1 cellular context compared by ENCODE assay signal in the genomic region with DNA sequence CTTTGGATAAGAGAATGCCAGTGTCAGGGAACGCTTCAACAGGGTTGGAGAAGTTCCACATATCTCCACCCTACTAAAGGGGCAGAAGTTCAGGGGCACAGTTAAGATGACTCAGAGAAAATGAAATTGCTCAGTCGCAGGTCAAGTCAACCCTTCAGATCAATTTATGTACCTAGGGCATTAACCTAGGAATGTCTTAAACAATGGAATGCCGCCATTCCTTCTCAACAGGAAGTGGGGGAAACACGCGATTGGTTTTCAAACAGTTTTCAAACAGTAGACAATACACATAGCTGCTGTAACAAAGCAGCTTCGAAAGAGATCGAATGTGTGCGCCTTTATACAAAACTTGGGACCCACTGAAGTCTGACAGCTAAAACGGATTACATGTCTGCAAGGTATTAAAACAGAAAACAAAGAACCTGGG.
TF ChIP-seq lines count a peak whose summit lies in the region.

No MANE protein-coding gene starts in this region.

TF ChIP-seq in K562, 482 proteins besides CTCF, POLR2A, EP300 and RAD21 (continued from another document and continues in another):
- TF ChIP-seq, protein P1, sequence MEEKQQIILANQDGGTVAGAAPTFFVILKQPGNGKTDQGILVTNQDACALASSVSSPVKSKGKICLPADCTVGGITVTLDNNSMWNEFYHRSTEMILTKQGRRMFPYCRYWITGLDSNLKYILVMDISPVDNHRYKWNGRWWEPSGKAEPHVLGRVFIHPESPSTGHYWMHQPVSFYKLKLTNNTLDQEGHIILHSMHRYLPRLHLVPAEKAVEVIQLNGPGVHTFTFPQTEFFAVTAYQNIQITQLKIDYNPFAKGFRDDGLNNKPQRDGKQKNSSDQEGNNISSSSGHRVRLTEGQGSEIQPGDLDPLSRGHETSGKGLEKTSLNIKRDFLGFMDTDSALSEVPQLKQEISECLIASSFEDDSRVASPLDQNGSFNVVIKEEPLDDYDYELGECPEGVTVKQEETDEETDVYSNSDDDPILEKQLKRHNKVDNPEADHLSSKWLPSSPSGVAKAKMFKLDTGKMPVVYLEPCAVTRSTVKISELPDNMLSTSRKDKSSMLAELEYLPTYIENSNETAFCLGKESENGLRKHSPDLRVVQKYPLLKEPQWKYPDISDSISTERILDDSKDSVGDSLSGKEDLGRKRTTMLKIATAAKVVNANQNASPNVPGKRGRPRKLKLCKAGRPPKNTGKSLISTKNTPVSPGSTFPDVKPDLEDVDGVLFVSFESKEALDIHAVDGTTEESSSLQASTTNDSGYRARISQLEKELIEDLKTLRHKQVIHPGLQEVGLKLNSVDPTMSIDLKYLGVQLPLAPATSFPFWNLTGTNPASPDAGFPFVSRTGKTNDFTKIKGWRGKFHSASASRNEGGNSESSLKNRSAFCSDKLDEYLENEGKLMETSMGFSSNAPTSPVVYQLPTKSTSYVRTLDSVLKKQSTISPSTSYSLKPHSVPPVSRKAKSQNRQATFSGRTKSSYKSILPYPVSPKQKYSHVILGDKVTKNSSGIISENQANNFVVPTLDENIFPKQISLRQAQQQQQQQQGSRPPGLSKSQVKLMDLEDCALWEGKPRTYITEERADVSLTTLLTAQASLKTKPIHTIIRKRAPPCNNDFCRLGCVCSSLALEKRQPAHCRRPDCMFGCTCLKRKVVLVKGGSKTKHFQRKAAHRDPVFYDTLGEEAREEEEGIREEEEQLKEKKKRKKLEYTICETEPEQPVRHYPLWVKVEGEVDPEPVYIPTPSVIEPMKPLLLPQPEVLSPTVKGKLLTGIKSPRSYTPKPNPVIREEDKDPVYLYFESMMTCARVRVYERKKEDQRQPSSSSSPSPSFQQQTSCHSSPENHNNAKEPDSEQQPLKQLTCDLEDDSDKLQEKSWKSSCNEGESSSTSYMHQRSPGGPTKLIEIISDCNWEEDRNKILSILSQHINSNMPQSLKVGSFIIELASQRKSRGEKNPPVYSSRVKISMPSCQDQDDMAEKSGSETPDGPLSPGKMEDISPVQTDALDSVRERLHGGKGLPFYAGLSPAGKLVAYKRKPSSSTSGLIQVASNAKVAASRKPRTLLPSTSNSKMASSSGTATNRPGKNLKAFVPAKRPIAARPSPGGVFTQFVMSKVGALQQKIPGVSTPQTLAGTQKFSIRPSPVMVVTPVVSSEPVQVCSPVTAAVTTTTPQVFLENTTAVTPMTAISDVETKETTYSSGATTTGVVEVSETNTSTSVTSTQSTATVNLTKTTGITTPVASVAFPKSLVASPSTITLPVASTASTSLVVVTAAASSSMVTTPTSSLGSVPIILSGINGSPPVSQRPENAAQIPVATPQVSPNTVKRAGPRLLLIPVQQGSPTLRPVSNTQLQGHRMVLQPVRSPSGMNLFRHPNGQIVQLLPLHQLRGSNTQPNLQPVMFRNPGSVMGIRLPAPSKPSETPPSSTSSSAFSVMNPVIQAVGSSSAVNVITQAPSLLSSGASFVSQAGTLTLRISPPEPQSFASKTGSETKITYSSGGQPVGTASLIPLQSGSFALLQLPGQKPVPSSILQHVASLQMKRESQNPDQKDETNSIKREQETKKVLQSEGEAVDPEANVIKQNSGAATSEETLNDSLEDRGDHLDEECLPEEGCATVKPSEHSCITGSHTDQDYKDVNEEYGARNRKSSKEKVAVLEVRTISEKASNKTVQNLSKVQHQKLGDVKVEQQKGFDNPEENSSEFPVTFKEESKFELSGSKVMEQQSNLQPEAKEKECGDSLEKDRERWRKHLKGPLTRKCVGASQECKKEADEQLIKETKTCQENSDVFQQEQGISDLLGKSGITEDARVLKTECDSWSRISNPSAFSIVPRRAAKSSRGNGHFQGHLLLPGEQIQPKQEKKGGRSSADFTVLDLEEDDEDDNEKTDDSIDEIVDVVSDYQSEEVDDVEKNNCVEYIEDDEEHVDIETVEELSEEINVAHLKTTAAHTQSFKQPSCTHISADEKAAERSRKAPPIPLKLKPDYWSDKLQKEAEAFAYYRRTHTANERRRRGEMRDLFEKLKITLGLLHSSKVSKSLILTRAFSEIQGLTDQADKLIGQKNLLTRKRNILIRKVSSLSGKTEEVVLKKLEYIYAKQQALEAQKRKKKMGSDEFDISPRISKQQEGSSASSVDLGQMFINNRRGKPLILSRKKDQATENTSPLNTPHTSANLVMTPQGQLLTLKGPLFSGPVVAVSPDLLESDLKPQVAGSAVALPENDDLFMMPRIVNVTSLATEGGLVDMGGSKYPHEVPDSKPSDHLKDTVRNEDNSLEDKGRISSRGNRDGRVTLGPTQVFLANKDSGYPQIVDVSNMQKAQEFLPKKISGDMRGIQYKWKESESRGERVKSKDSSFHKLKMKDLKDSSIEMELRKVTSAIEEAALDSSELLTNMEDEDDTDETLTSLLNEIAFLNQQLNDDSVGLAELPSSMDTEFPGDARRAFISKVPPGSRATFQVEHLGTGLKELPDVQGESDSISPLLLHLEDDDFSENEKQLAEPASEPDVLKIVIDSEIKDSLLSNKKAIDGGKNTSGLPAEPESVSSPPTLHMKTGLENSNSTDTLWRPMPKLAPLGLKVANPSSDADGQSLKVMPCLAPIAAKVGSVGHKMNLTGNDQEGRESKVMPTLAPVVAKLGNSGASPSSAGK (IDR thresholded peaks at IDR 0.05), result no peak
- TF ChIP-seq BRD4 (IDR thresholded peaks at IDR 0.05) (0 out of 2 replicates have a peak, but pooled peaks have one; percentile 47), CBFB (CRISPR knock-in tag; IDR thresholded peaks at IDR 0.05) (no peak), NELFE (IDR thresholded peaks at IDR 0.05; ENCODE audit: insufficient read depth, insufficient read length) (no peak), SNIP1 (IDR thresholded peaks at IDR 0.05; ENCODE audit: low read depth) (no peak), MBD2 (IDR thresholded peaks at IDR 0.05; ENCODE audit: borderline replicate concordance, low read depth) (0 out of 2 replicates have a peak, but pooled peaks have one; percentile 15), SMC3 (conservative IDR thresholded peaks at IDR 0.05; ENCODE audit: insufficient read depth, low read depth, low read length) (no peak), CCAR2 (IDR thresholded peaks at IDR 0.05; ENCODE audit: low read depth, low read length) (no peak), TAF7 (tag; IDR thresholded peaks at IDR 0.05) (0 out of 2 replicates have a peak, but pooled peaks have one; percentile 18), HMGN3 (IDR thresholded peaks at IDR 0.05; ENCODE audit: borderline replicate concordance, extremely low read depth, insufficient read length, low read depth, low read length) (no peak), ETV1 (tag; conservative IDR thresholded peaks at IDR 0.05; ENCODE audit: low read depth) (peak; percentile 27; the same call in 1 of the 2 replicates), NRF1 (conservative IDR thresholded peaks at IDR 0.05 in 1 of 2, IDR thresholded peaks at IDR 0.05 in 1 of 2) (no peak), SAFB (IDR thresholded peaks at IDR 0.05; ENCODE audit: borderline replicate concordance, low read depth, low read length) (no peak), SMARCA5 (IDR thresholded peaks at IDR 0.05) (no peak), XRCC5 (IDR thresholded peaks at IDR 0.05; ENCODE audit: low read depth, low read length) (no peak), ILK (tag; IDR thresholded peaks at IDR 0.05; ENCODE audit: borderline replicate concordance, low read depth) (no peak), ZNF592 (IDR thresholded peaks at IDR 0.05) (0 out of 2 replicates have a peak, but pooled peaks have one; percentile 23), NFRKB (IDR thresholded peaks at IDR 0.05; ENCODE audit: low read depth) (no peak), TBL1XR1 (IDR thresholded peaks at IDR 0.05; ENCODE audit: low read length in 2 of 2) (no peak), TARDBP (IDR thresholded peaks at IDR 0.05) (no peak), JUND (IDR thresholded peaks at IDR 0.05; ENCODE audit: borderline replicate concordance, low read depth, low read length) (0 out of 2 replicates have a peak, but pooled peaks have one; percentile 21), JUND (tag; IDR thresholded peaks at IDR 0.05; ENCODE audit: borderline replicate concordance, low read depth, low read length) (0 out of 3 replicates have a peak, but pooled peaks have one; percentile 35), MAFF (IDR thresholded peaks at IDR 0.05; ENCODE audit: low read length) (peak; percentile 10; the same call in 1 of the 2 replicates), ELK1 (CRISPR knock-in tag; IDR thresholded peaks at IDR 0.05) (no peak), TAF9B (IDR thresholded peaks at IDR 0.05; ENCODE audit: partially characterized antibody) (no peak), NFE2 (IDR thresholded peaks at IDR 0.05; ENCODE audit: low read depth) (peak; percentile 78), PPARD (CRISPR knock-in tag; IDR thresholded peaks at IDR 0.05) (no peak), SMARCE1 (IDR thresholded peaks at IDR 0.05) (peak; percentile 41; the same call in 1 of the 2 replicates), NKRF (IDR thresholded peaks at IDR 0.05; ENCODE audit: borderline replicate concordance) (0 out of 2 replicates have a peak, but pooled peaks have one; percentile 5), CREBBP (IDR thresholded peaks at IDR 0.05; ENCODE audit: low read depth, low read length) (no peak), MTF1 (CRISPR knock-in tag; IDR thresholded peaks at IDR 0.05; ENCODE audit: borderline replicate concordance) (no peak), KAT7 (CRISPR knock-in tag; IDR thresholded peaks at IDR 0.05; ENCODE audit: borderline replicate concordance) (no peak), SAP30 (IDR thresholded peaks at IDR 0.05; ENCODE audit: borderline replicate concordance, insufficient read depth, low read depth, low read length, poor library complexity, severe bottlenecking) (no peak), PRMT5 (CRISPR knock-in tag; IDR thresholded peaks at IDR 0.05) (no peak)
- TF ChIP-seq, protein P2, sequence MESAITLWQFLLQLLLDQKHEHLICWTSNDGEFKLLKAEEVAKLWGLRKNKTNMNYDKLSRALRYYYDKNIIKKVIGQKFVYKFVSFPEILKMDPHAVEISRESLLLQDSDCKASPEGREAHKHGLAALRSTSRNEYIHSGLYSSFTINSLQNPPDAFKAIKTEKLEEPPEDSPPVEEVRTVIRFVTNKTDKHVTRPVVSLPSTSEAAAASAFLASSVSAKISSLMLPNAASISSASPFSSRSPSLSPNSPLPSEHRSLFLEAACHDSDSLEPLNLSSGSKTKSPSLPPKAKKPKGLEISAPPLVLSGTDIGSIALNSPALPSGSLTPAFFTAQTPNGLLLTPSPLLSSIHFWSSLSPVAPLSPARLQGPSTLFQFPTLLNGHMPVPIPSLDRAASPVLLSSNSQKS (CRISPR knock-in tag; IDR thresholded peaks at IDR 0.05), result no peak
- TF ChIP-seq, protein P3, sequence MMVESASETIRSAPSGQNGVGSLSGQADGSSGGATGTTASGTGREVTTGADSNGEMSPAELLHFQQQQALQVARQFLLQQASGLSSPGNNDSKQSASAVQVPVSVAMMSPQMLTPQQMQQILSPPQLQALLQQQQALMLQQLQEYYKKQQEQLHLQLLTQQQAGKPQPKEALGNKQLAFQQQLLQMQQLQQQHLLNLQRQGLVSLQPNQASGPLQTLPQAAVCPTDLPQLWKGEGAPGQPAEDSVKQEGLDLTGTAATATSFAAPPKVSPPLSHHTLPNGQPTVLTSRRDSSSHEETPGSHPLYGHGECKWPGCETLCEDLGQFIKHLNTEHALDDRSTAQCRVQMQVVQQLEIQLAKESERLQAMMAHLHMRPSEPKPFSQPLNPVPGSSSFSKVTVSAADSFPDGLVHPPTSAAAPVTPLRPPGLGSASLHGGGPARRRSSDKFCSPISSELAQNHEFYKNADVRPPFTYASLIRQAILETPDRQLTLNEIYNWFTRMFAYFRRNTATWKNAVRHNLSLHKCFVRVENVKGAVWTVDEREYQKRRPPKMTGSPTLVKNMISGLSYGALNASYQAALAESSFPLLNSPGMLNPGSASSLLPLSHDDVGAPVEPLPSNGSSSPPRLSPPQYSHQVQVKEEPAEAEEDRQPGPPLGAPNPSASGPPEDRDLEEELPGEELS (CRISPR knock-in tag; IDR thresholded peaks at IDR 0.05; ENCODE audit: borderline replicate concordance), result 0 out of 2 replicates have a peak, but pooled peaks have one; percentile 10
